ENCODE assay signal across 12 cellular contexts in the genomic region with DNA sequence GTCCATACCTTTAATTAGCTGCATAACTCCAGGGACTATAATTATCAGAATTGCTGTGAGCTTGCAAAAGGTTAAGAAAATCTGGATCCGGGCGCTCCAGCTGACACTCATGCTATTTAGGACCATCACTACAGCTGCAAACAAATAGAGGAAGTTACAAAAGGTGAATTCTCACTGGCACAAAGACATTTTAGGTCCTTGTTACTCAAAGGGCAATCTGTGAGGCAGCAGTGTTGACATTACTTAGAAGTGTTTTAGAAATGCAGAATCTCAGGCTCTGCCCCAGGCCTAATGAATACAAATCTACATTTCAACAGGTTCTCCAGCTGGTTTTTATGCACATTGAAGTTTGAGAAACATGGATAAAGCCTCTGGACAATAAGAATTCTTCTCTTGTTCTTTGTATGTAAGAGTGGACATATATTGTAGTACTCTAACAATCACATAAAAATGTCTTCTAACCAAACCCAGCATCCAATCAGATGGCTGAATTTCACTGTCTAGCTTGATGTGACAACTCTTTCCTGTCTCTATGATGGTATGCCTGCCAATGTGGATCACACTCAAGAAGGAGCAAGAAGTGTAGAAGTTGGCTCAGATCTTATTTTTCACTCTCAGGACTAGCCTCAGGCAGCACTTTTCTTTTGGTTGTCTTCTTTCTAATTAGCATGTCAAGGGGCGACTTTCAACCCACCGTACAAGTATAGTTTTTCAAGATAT. TPM values are rescaled to one million over a fixed set of nuclear protein-coding genes. Genes with fewer than 3 reads are reported as not detected.
DNase-seq lines count a peak whose midpoint lies in the region; ATAC-seq and TF ChIP-seq lines count a peak whose summit lies in the region.
"Had no signal": no experiment of that assay in that cellular context is flagged by ENCODE, and none has a peak within 500 bp of the region (broad histone marks: within the 10 kb centered on the region; RNA-seq: fewer than 3 reads in every experiment).

No MANE protein-coding gene starts in this region.

- peaks cover 2% of the 10 kb centered on the region for H3K27me3 Mint-ChIP-seq in brain
- H3K27me3 Mint-ChIP-seq in naive thymus-derived CD4-positive, alpha-beta T cell = no peaks in the 10 kb centered on the region

- TF ChIP-seq CTCF in brain (conservative IDR thresholded peaks at IDR 0.05) = no peak

- H2AFZ ChIP-seq in Karpas-422 (ENCODE audit: low read length) = no peak overlapping the region

- CTCF ChIA-PET in naive thymus-derived CD4-positive, alpha-beta T cell (lab: Charles Lee) = no interaction called here

- peaks cover 12% of the 10 kb centered on the region; the same call in 1 of the 2 replicates for H3K79me2 ChIP-seq in Karpas-422 (ENCODE audit: low read length)

- intact Hi-C loops in naive thymus-derived CD4-positive, alpha-beta T cell (cut with micrococcal nuclease) = no loop called here

- no peaks in the 10 kb centered on the region for H3K9me3 ChIP-seq in Karpas-422 (ENCODE audit: low read length)
- no peaks in the 10 kb centered on the region for H3K9me3 ChIP-seq in naive thymus-derived CD4-positive, alpha-beta T cell (ENCODE audit: control insufficient read depth in 2 of 3, low read length in 3 of 3)
- H3K9me3 ChIP-seq: Caco-2 had no signal

- no peaks in the 10 kb centered on the region for H3K9me2 ChIP-seq in Karpas-422 (replicated peaks; ENCODE audit: insufficient read depth, low read length)

- H3K9ac ChIP-seq in Karpas-422 (ENCODE audit: low read length) = peak overlapping the region; percentile 42

- POLR2A ChIA-PET in naive thymus-derived CD4-positive, alpha-beta T cell (lab: Charles Lee) = no interaction called here

- peaks cover 53% of the 10 kb centered on the region for H3K4me1 Mint-ChIP-seq in brain
- H3K4me1 Mint-ChIP-seq in naive thymus-derived CD4-positive, alpha-beta T cell = peaks cover 0 to 3% (median 0%) of the 10 kb centered on the region in 7 donors

- peaks cover 73% of the 10 kb centered on the region for H3K4me1 ChIP-seq in Karpas-422 (ENCODE audit: low read length)
- H3K4me1 ChIP-seq in naive thymus-derived CD4-positive, alpha-beta T cell (ENCODE audit: control insufficient read depth in 2 of 2, insufficient read depth in 2 of 2, low read length in 2 of 2) = no peaks in the 10 kb centered on the region
- H3K4me1 ChIP-seq: Caco-2 had no signal

- peak overlapping the region in 2 of 5 experiments; percentile 8 to 52 for H3K4me3 Mint-ChIP-seq in brain
- H3K4me3 Mint-ChIP-seq in naive thymus-derived CD4-positive, alpha-beta T cell = no peak overlapping the region

- peak overlapping the region; percentile 70 for H3K4me2 ChIP-seq in Karpas-422 (ENCODE audit: low read depth, low read length, poor library complexity, severe bottlenecking)

- DNase-seq in GF-D8 (lab: John Stamatoyannopoulos, UW) (peak; percentile 12), Karpas-422 (peak; percentile 80), AG08395 (ENCODE audit: low spot score) (no peak), HK-2 (ENCODE audit: unreplicated experiment) (no peak)
- no peak for DNase-seq in naive thymus-derived CD4-positive, alpha-beta T cell
- no peak for DNase-seq in stimulated activated CD4-positive, alpha-beta T cell treated with anti-CD3 and anti-CD28 coated beads, Interleukin-2, amount 100 ng/mL, for 48 hours
- DNase-seq: activated CD4-positive, CD25-positive, alpha-beta regulatory T cell treated with anti-CD3 and anti-CD28 coated beads, Interleukin-2, amount 50 U/mL, for 72 hours; Caco-2; NCI-H774; stimulated activated naive CD4-positive, alpha-beta T cell treated with Interleukin-2 at 50 U/mL for 16 hours had no signal

- H3K9me3 Mint-ChIP-seq in brain = no peaks in the 10 kb centered on the region
- peaks cover 0 to 1% (median 0%) of the 10 kb centered on the region in 11 donors for H3K9me3 Mint-ChIP-seq in naive thymus-derived CD4-positive, alpha-beta T cell

- peak; percentile 72 for ATAC-seq in GM21529 (IDR thresholded peaks at IDR 0.05; ENCODE audit: unreplicated experiment)
- ATAC-seq in naive thymus-derived CD4-positive, alpha-beta T cell = no peak

- peaks cover 12% of the 10 kb centered on the region for H3K36me3 Mint-ChIP-seq in brain
- H3K36me3 Mint-ChIP-seq in naive thymus-derived CD4-positive, alpha-beta T cell = peaks cover 0 to 14% (median 0%) of the 10 kb centered on the region in 5 donors

- H4K20me1 ChIP-seq in Karpas-422 (ENCODE audit: insufficient read depth, low read depth, low read length) = no peaks in the 10 kb centered on the region

- peak overlapping the region in 4 of 5 experiments; percentile 25 to 68 (median 49) for H3K27ac Mint-ChIP-seq in brain
- no peak overlapping the region for H3K27ac Mint-ChIP-seq in naive thymus-derived CD4-positive, alpha-beta T cell

- no peaks in the 10 kb centered on the region for H3K27me3 ChIP-seq in Karpas-422 (ENCODE audit: low read length)
- H3K27me3 ChIP-seq in naive thymus-derived CD4-positive, alpha-beta T cell (ENCODE audit: control insufficient read depth in 2 of 2, insufficient read depth in 2 of 2, low read length in 2 of 2) = no peaks in the 10 kb centered on the region

- peaks cover 20% of the 10 kb centered on the region for H3K36me3 ChIP-seq in Karpas-422 (ENCODE audit: insufficient read depth, low read length)
- no peaks in the 10 kb centered on the region for H3K36me3 ChIP-seq in naive thymus-derived CD4-positive, alpha-beta T cell (ENCODE audit: control insufficient read depth in 2 of 3, insufficient read depth in 3 of 3, low read length in 3 of 3)

- peak overlapping the region; percentile 49 for H3K4me3 ChIP-seq in Karpas-422 (ENCODE audit: low read length)
- no peak overlapping the region for H3K4me3 ChIP-seq in naive thymus-derived CD4-positive, alpha-beta T cell (ENCODE audit: low read length)

- H3K27ac ChIP-seq in Karpas-422 (ENCODE audit: low read length) = peak overlapping the region; percentile 84
- no peak overlapping the region for H3K27ac ChIP-seq in naive thymus-derived CD4-positive, alpha-beta T cell (ENCODE audit: low read depth, low read length)

RNA-seq across cellular contexts. Expression of a gene that starts 18.8 kb away (rescaled TPM):
- 12.1 and 24.0 TPM in 2 replicates for total RNA-seq in Karpas-422 (2014; rRNA removed; shearing (Covaris generic); ENCODE audit: low replicate concordance)
- polyA plus RNA-seq in brain (ENCODE audit: insufficient read depth, low read depth, low replicate concordance) = 1.5 TPM
- total RNA-seq in naive thymus-derived CD4-positive, alpha-beta T cell = 1 to 10 TPM in 2 of 5 experiments, under 1 TPM in 3; 0.21 to 2.8 (median 0.54) TPM
- polyA plus RNA-seq in naive thymus-derived CD4-positive, alpha-beta T cell = not detected

Comparison
In these comparisons a context has a peak if more than half of its experiments do, and no peak if none do; other contexts are left out.
1. DNase-seq: peak in GF-D8 (single experiment) and Karpas-422 (single experiment); none in AG08395 (single experiment), naive thymus-derived CD4-positive, alpha-beta T cell (0 of 9), HK-2 (single experiment) and stimulated activated CD4-positive, alpha-beta T cell treated with anti-CD3 and anti-CD28 coated beads, Interleukin-2, amount 100 ng/mL, for 48 hours (0 of 2).
2. H3K27ac Mint-ChIP-seq: peak in brain (4 of 5); none in naive thymus-derived CD4-positive, alpha-beta T cell (0 of 9).